In genomic region chr5:77630246-77631165, GRCh38 we compare ENCODE assay signal across 8 cellular contexts. TPM values are rescaled to one million over a fixed set of nuclear protein-coding genes. Genes with fewer than 3 reads are reported as not detected.
DNase-seq lines count a peak whose midpoint lies in the region; ATAC-seq and TF ChIP-seq lines count a peak whose summit lies in the region.

No MANE protein-coding gene starts in this region.

- H3K27me3 Mint-ChIP-seq in naive thymus-derived CD8-positive, alpha-beta T cell, result peaks cover 48 to 72% (median 66%) of the 10 kb centered on the region in 5 donors

- DNase-seq in 8988T (peak; percentile 68), GM12864 (ENCODE audit: low read depth) (peak; percentile 49), HAP-1 (ENCODE audit: low spot score in 2 of 2) (peak; percentile 67 to 79), NCI-H524 (lab: John Stamatoyannopoulos, UW) (no peak)
- peak in 2 of 10 donors; percentile 38 to 66 for DNase-seq in naive thymus-derived CD8-positive, alpha-beta T cell

- H3K9me2 ChIP-seq in SU-DHL-6 (replicated peaks; ENCODE audit: insufficient read depth, low read length), result no peaks in the 10 kb centered on the region

- in situ Hi-C loops in HAP-1 (cut with MboI; ENCODE audit: low sequenced_read_pairs), result no loop called here

- H3F3A ChIP-seq in SU-DHL-6 (ENCODE audit: insufficient read depth), result peaks cover 6% of the 10 kb centered on the region

- TF ChIP-seq CTCF in GM12864 (IDR thresholded peaks at IDR 0.05; ENCODE audit: low read depth, low read length, missing control alignments) (peak; percentile 34), LNCAP (IDR thresholded peaks at IDR 0.05) (peak; percentile 20; the same call in 1 of the 2 replicates), SU-DHL-6 (IDR thresholded peaks at IDR 0.05; ENCODE audit: insufficient read depth, low read length, poor library complexity, severe bottlenecking) (peak; percentile 18)

- peak overlapping the region; percentile 78 for H3K4me3 ChIP-seq in GM12864 (ENCODE audit: low read depth, low read length)
- H3K4me3 ChIP-seq in HAP-1, result peak overlapping the region; percentile 43
- peak overlapping the region; percentile 53 for H3K4me3 ChIP-seq in SU-DHL-6 (ENCODE audit: insufficient read depth, low read length, poor library complexity, severe bottlenecking)
- peak overlapping the region; percentile 11 for H3K4me3 ChIP-seq in endocrine pancreas (ENCODE audit: control insufficient read depth, insufficient read depth, low read length)

- peak overlapping the region; percentile 57 for H3K27ac ChIP-seq in SU-DHL-6 (ENCODE audit: low read depth, low read length)

- H3K27me3 ChIP-seq in HAP-1 (ENCODE audit: low read depth), result peaks cover 42% of the 10 kb centered on the region
- no peaks in the 10 kb centered on the region for H3K27me3 ChIP-seq in SU-DHL-6 (ENCODE audit: low read length)
- H3K27me3 ChIP-seq in endocrine pancreas (ENCODE audit: control insufficient read depth, insufficient read depth, low read length), result peaks cover 18% of the 10 kb centered on the region

- no peaks in the 10 kb centered on the region for H3K79me2 ChIP-seq in SU-DHL-6 (ENCODE audit: insufficient read depth, low read length)

- peak overlapping the region; percentile 53 for H3K9ac ChIP-seq in SU-DHL-6 (ENCODE audit: low read length)
- H3K9ac ChIP-seq in endocrine pancreas (ENCODE audit: control insufficient read depth, insufficient read depth, low read length), result no peak overlapping the region

- peak; percentile 73 to 77 for ATAC-seq in naive thymus-derived CD8-positive, alpha-beta T cell

- peak overlapping the region; percentile 64 to 83 (median 80) for H3K4me3 Mint-ChIP-seq in naive thymus-derived CD8-positive, alpha-beta T cell

- H3K36me3 ChIP-seq in HAP-1 (replicated peaks), result no peaks in the 10 kb centered on the region
- H3K36me3 ChIP-seq in SU-DHL-6 (ENCODE audit: low read length), result no peaks in the 10 kb centered on the region
- H3K36me3 ChIP-seq in endocrine pancreas (ENCODE audit: control insufficient read depth, insufficient read depth, low read length), result peaks cover 3% of the 10 kb centered on the region

- H3K4me2 ChIP-seq in SU-DHL-6 (ENCODE audit: low read depth, low read length, poor library complexity, severe bottlenecking), result peak overlapping the region; percentile 67

- peaks cover 14 to 30% (median 22%) of the 10 kb centered on the region in 4 donors for H3K4me1 Mint-ChIP-seq in naive thymus-derived CD8-positive, alpha-beta T cell

- H3K9me3 ChIP-seq in HAP-1 (no peaks in the 10 kb centered on the region), SU-DHL-6 (ENCODE audit: insufficient read depth, low read length) (no peaks in the 10 kb centered on the region), endocrine pancreas (ENCODE audit: control insufficient read depth, low read length) (no peaks in the 10 kb centered on the region)

- POLR2A ChIA-PET in naive thymus-derived CD8-positive, alpha-beta T cell (lab: Charles Lee), result interaction anchor here (0.6 to 1.1 kb wide), 3 partner anchors 11 to 139 kb away, joined by 3 read pairs; partner anchors contain the start of gene WDR41

- no peaks in the 10 kb centered on the region for H4K20me1 ChIP-seq in SU-DHL-6 (ENCODE audit: low read depth, low read length)

- H3K9me3 Mint-ChIP-seq in naive thymus-derived CD8-positive, alpha-beta T cell, result peaks cover 2 to 51% (median 19%) of the 10 kb centered on the region in 9 donors

- no peaks in the 10 kb centered on the region for H3K4me1 ChIP-seq in HAP-1
- no peaks in the 10 kb centered on the region for H3K4me1 ChIP-seq in endocrine pancreas (ENCODE audit: control insufficient read depth, insufficient read depth, low read length)

- peak overlapping the region in 2 of 10 donors; percentile 29 to 35 for H3K27ac Mint-ChIP-seq in naive thymus-derived CD8-positive, alpha-beta T cell

- H2AFZ ChIP-seq in SU-DHL-6 (ENCODE audit: low read depth, low read length, severe bottlenecking), result peak overlapping the region; percentile 54

- peaks cover 1 to 37% (median 10%) of the 10 kb centered on the region in 3 donors for H3K36me3 Mint-ChIP-seq in naive thymus-derived CD8-positive, alpha-beta T cell

RNA-seq across cellular contexts. Expression of gene OTP, which starts 8.0 kb away (rescaled TPM):
- total RNA-seq in naive thymus-derived CD8-positive, alpha-beta T cell, result not detected
- polyA plus RNA-seq in naive thymus-derived CD8-positive, alpha-beta T cell, result not detected

Comparison
In these comparisons a context has a peak if more than half of its experiments do, and no peak if none do; other contexts are left out.
1. DNase-seq: peak in 8988T (single experiment), GM12864 (single experiment) and HAP-1 (2 of 2); none in NCI-H524 (0 of 2).
2. H3K4me3 ChIP-seq: peak in every context shown above with its lines; median percentile 78 in GM12864; 53 in SU-DHL-6; 43 in HAP-1; 11 in endocrine pancreas.
3. Peak in every context shown above with its lines, with median percentiles within 50 percentile points of each other: CTCF ChIP-seq.